Comparison of ENCODE assay signal across 8 cellular contexts in the genomic region with DNA sequence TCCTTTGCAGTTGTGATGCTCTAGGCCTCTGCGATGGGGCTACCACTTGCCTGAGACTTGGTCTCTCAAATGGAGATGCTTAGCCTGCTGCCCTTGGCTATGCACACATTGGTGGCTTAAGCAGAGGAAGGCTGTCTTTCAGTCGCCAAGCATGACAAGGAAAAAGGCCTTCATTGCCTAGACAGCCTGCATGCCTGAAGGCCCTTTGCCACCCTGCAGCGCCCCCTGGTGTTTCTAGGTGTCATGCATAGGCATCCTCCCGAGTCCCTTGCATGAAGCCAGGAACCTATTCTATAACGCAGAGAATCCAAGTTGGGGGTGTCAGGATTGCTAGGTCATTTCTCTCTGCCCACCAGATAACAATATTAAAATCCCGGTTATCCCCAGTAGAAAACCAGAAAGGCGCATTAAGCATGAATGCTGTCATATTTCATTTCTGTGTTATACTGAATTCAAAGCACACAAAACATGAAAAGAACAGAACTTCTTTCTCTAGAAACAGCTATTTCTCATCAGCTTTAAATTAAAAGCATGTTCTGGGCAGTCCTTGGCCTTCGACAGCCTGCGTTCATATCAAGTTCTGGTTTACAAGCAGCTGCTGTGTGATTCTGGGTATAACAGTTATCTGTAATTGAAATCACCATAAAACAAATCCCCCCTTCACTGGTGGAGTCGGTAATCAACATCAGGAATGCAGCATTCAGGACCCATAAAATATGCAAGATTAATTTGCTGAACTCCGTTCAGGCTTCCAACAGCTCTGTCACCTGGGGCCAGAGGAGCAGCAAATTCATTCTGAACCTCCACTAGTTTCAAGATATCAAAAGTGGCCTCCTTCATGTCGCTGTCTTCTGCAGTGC. TPM values are rescaled to one million over a fixed set of nuclear protein-coding genes. Genes with fewer than 3 reads are reported as not detected.
DNase-seq lines count a peak whose midpoint lies in the region; ATAC-seq and TF ChIP-seq lines count a peak whose summit lies in the region.

No MANE protein-coding gene starts in this region.

- H3K9me3 Mint-ChIP-seq in CD14-positive monocyte = peaks cover 0 to 5% (median 0%) of the 10 kb centered on the region in 7 donors
- H3K9me3 Mint-ChIP-seq in stimulated activated memory B cell treated with anti-CD40 and anti-IgM and Interleukin-4, amounts not matched to agents 10 μg/mL and 1 μg/mL and 100 μg/mL, for 72 hours = no peaks in the 10 kb centered on the region

- no peak overlapping the region for H3K4me3 Mint-ChIP-seq in CD14-positive monocyte
- H3K4me3 Mint-ChIP-seq in stimulated activated memory B cell treated with anti-CD40 and anti-IgM and Interleukin-4, amounts not matched to agents 10 μg/mL and 1 μg/mL and 100 μg/mL, for 72 hours = no peak overlapping the region

- intact Hi-C loops in CD14-positive monocyte (cut with micrococcal nuclease) = no loop called here
- intact Hi-C loops in posterior cingulate gyrus (cut with DNase I) = loop anchor here (2.0 kb wide), 1 partner anchor 176 kb away; no protein-coding TSS in a partner anchor

- no peaks in the 10 kb centered on the region for H3K4me1 Mint-ChIP-seq in CD14-positive monocyte
- H3K4me1 Mint-ChIP-seq in stimulated activated memory B cell treated with anti-CD40 and anti-IgM and Interleukin-4, amounts not matched to agents 10 μg/mL and 1 μg/mL and 100 μg/mL, for 72 hours = no peaks in the 10 kb centered on the region

- H3K27me3 Mint-ChIP-seq in CD14-positive monocyte (ENCODE audit: low read depth in 3 of 3) = peaks cover 0 to 8% (median 0%) of the 10 kb centered on the region in 3 donors
- no peaks in the 10 kb centered on the region for H3K27me3 Mint-ChIP-seq in stimulated activated memory B cell treated with anti-CD40 and anti-IgM and Interleukin-4, amounts not matched to agents 10 μg/mL and 1 μg/mL and 100 μg/mL, for 72 hours

- TF ChIP-seq CTCF in CD14-positive monocyte (IDR thresholded peaks at IDR 0.05) = peak; percentile 53

- H3K27ac Mint-ChIP-seq in CD14-positive monocyte = no peak overlapping the region
- no peak overlapping the region for H3K27ac Mint-ChIP-seq in stimulated activated memory B cell treated with anti-CD40 and anti-IgM and Interleukin-4, amounts not matched to agents 10 μg/mL and 1 μg/mL and 100 μg/mL, for 72 hours

- ATAC-seq in GM18858 (IDR thresholded peaks at IDR 0.05; ENCODE audit: unreplicated experiment) (peak; percentile 44), HG03280 (IDR thresholded peaks at IDR 0.05; ENCODE audit: unreplicated experiment) (peak; percentile 80)
- ATAC-seq in stimulated activated memory B cell treated with anti-CD40 and anti-IgM and Interleukin-4, amounts not matched to agents 10 μg/mL and 1 μg/mL and 100 μg/mL, for 72 hours = no peak

- DNase-seq in CD14-positive monocyte (ENCODE audit: low spot score) (no peak), NCI-H526 treated with DMSO at 0.1 percent for 48 hours (lab: John Stamatoyannopoulos, UW) (peak; percentile 45), germinal center (ENCODE audit: low spot score) (peak; percentile 51), posterior cingulate gyrus (peak in 9 of 10 donors; percentile 51 to 95 (median 81))
- peak; percentile 19 for DNase-seq in activated CD8-positive, alpha-beta memory T cell treated with anti-CD3 and anti-CD28 coated beads, Interleukin-2, amount 50 U/mL, for 4 hours

- H3K36me3 Mint-ChIP-seq in CD14-positive monocyte = no peaks in the 10 kb centered on the region
- H3K36me3 Mint-ChIP-seq in stimulated activated memory B cell treated with anti-CD40 and anti-IgM and Interleukin-4, amounts not matched to agents 10 μg/mL and 1 μg/mL and 100 μg/mL, for 72 hours = no peaks in the 10 kb centered on the region

RNA-seq across cellular contexts. Expression of gene TRPC7, which starts 59.7 kb away (rescaled TPM):
- polyA plus RNA-seq in CD14-positive monocyte = not detected
